18 cellular contexts compared by ENCODE assay signal in genomic region chrX:14073158-14073557, GRCh38. TPM values are rescaled to one million over a fixed set of nuclear protein-coding genes. Genes with fewer than 3 reads are reported as not detected.
DNase-seq lines count a peak whose midpoint lies in the region; ATAC-seq, FAIRE-seq and TF ChIP-seq lines count a peak whose summit lies in the region.
"Had no signal": no experiment of that assay in that cellular context is flagged by ENCODE, and none has a peak within 500 bp of the region (broad histone marks: within the 10 kb centered on the region; RNA-seq: fewer than 3 reads in every experiment).

No MANE protein-coding gene starts in this region.

- intact Hi-C loops in K562 (cut with micrococcal nuclease), result no loop called here

- TF ChIP-seq EP300 in K562 (IDR thresholded peaks at IDR 0.05; ENCODE audit: low read length), result no peak

- H3K4me1 ChIP-seq in K562 (replicated peaks in 1 of 2; ENCODE audit: control insufficient read depth in 2 of 2, insufficient read depth in 2 of 2, low read length in 2 of 2), result no peaks in the 10 kb centered on the region; a peak in 1 of 5 replicates

- WGBS in K562 (ENCODE audit: insufficient coverage, low coverage, missing lambda C conversion rate), result 8% methylated on average over 1 of the region's 1 CpG

- peak; percentile 2 for DNase-seq in OCI-M1 (lab: John Stamatoyannopoulos, UW)
- DNase-seq in K562 (ENCODE audit: extremely low read depth in 1 of 4, low spot score in 3 of 4), result no peak
- peak; percentile 7 for DNase-seq in left kidney (ENCODE audit: low read depth, low spot score)
- no peak for DNase-seq in NCI-H748 (lab: John Stamatoyannopoulos, UW; ENCODE audit: unreplicated experiment)
- no peak for DNase-seq in KBM-7
- DNase-seq in HUDEP-2 (lab: John Stamatoyannopoulos, UW; ENCODE audit: unreplicated experiment in 76 of 76), result no peak
- DNase-seq: NCI-H1105; NCI-H2081; NCI-H748 treated with DMSO at 0.1 percent for 48 hours; NK-92 treated with Interleukin-12 subunit alpha and Interleukin-12 subunit beta, amount 100 ng/mL, for 24 hours; SHP77; SK-N-SH had no signal

- H2AFZ ChIP-seq in K562 (ENCODE audit: low read depth, low read length), result 0 out of 2 replicates have a peak overlapping the region, but pooled peaks have one; percentile 40
- H2AFZ ChIP-seq: GM23248 had no signal

- no peaks in the 10 kb centered on the region for H3K9me1 ChIP-seq in K562 (ENCODE audit: control insufficient read depth, insufficient read depth, low read length)

- FAIRE-seq in K562 (lab: Jason Lieb, UNC), result no peak
- FAIRE-seq: GM12892, GM18507, RCC 7860 had no signal

- H3K9ac ChIP-seq in K562 (ENCODE audit: insufficient read depth in 1 of 2, low read depth in 2 of 2, low read length in 2 of 2), result no peak overlapping the region
- H3K9ac ChIP-seq: GM23248, SK-N-SH had no signal

- H4K20me1 ChIP-seq in K562 (replicated peaks; ENCODE audit: control insufficient read depth, insufficient read depth, low read length), result no peaks in the 10 kb centered on the region

- TF ChIP-seq CTCF in K562 (IDR thresholded peaks at IDR 0.05 in 2 of 3, conservative IDR thresholded peaks at IDR 0.05 in 1 of 3; ENCODE audit: insufficient read depth in 2 of 3, low read depth in 1 of 3, low read length in 3 of 3), result no peak

- no peaks in the 10 kb centered on the region for H3K79me2 ChIP-seq in K562 (ENCODE audit: control insufficient read depth, insufficient read depth, low read length)

- H3K4me2 ChIP-seq in K562 (ENCODE audit: insufficient read depth, low read length), result no peak overlapping the region
- H3K4me2 ChIP-seq: SK-N-SH had no signal

- no peak overlapping the region for H3K27ac ChIP-seq in K562 (ENCODE audit: extremely low read depth, low read depth, low read length)
- H3K27ac ChIP-seq: GM23248 had no signal

- in situ Hi-C loops in K562 (cut with MboI), result no loop called here
- in situ Hi-C loops in KBM-7 (cut with MboI; ENCODE audit: low pct_unique_long_range_greater_than_20kb, low sequenced_read_pairs), result no loop called here

- H3K36me3 ChIP-seq in K562 (ENCODE audit: control insufficient read depth, insufficient read depth, low read length), result no peaks in the 10 kb centered on the region

- CTCF ChIA-PET in K562 (lab: Yijun Ruan, JAX; ENCODE audit: low intra/inter-chr PET ratio), result no interaction called here

- ATAC-seq in K562 (no peak), HG03521 (IDR thresholded peaks at IDR 0.05; ENCODE audit: unreplicated experiment) (no peak)
- ATAC-seq: HCT116 had no signal

- POLR2A ChIA-PET in K562 (lab: Yijun Ruan, JAX), result no interaction called here

- H3K9me3 ChIP-seq in K562 (replicated peaks; ENCODE audit: control insufficient read depth, insufficient read depth, low read depth, low read length), result no peaks in the 10 kb centered on the region
- H3K9me3 ChIP-seq: SK-N-SH had no signal

- H3K27me3 ChIP-seq in K562 (ENCODE audit: control insufficient read depth in 2 of 2, insufficient read depth in 2 of 2, low read length in 2 of 2), result no peaks in the 10 kb centered on the region

- no peak overlapping the region for H3K4me3 ChIP-seq in K562
- H3K4me3 ChIP-seq: GM23248 had no signal

- BruUV-seq in K562 (replicated peaks; lab: Mats Ljungman, UMichigan), result no TSS peak

- TF ChIP-seq POLR2A in K562 (conservative IDR thresholded peaks at IDR 0.05), result no peak

- TF ChIP-seq RAD21 in K562 (CRISPR knock-in tag; conservative IDR thresholded peaks at IDR 0.05 in 1 of 2, IDR thresholded peaks at IDR 0.05 in 1 of 2), result no peak

TF ChIP-seq in K562, 482 proteins besides CTCF, POLR2A, EP300 and RAD21:
- TF ChIP-seq, protein P1, sequence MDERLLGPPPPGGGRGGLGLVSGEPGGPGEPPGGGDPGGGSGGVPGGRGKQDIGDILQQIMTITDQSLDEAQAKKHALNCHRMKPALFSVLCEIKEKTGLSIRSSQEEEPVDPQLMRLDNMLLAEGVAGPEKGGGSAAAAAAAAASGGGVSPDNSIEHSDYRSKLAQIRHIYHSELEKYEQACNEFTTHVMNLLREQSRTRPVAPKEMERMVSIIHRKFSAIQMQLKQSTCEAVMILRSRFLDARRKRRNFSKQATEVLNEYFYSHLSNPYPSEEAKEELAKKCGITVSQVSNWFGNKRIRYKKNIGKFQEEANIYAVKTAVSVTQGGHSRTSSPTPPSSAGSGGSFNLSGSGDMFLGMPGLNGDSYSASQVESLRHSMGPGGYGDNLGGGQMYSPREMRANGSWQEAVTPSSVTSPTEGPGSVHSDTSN (CRISPR knock-in tag; IDR thresholded peaks at IDR 0.05; ENCODE audit: low read depth), result no peak
- TF ChIP-seq, protein P1 (tag; conservative IDR thresholded peaks at IDR 0.05; ENCODE audit: low read depth), result peak; percentile 32; the same call in 1 of the 2 replicates
- TF ChIP-seq, protein P2, sequence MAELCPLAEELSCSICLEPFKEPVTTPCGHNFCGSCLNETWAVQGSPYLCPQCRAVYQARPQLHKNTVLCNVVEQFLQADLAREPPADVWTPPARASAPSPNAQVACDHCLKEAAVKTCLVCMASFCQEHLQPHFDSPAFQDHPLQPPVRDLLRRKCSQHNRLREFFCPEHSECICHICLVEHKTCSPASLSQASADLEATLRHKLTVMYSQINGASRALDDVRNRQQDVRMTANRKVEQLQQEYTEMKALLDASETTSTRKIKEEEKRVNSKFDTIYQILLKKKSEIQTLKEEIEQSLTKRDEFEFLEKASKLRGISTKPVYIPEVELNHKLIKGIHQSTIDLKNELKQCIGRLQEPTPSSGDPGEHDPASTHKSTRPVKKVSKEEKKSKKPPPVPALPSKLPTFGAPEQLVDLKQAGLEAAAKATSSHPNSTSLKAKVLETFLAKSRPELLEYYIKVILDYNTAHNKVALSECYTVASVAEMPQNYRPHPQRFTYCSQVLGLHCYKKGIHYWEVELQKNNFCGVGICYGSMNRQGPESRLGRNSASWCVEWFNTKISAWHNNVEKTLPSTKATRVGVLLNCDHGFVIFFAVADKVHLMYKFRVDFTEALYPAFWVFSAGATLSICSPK (IDR thresholded peaks at IDR 0.05; ENCODE audit: borderline replicate concordance), result no peak
- TF ChIP-seq FOXA1 (IDR thresholded peaks at IDR 0.05; ENCODE audit: borderline replicate concordance), result no peak
- no peak for TF ChIP-seq ZNF785 (CRISPR knock-in tag; IDR thresholded peaks at IDR 0.05)
- TF ChIP-seq NFXL1 (CRISPR knock-in tag; IDR thresholded peaks at IDR 0.05), result no peak
- TF ChIP-seq ATF2 (CRISPR knock-in tag; IDR thresholded peaks at IDR 0.05), result no peak

RNA-seq across cellular contexts. Expression of gene GEMIN8, which starts 43.5 kb away (rescaled TPM):
- 10.6 and 14.7 TPM in 2 replicates for total RNA-seq in K562 (2011; cell fraction: chromatin; rRNA removed; ENCODE audit: low replicate concordance)
- 9.5 and 10.9 TPM in 2 replicates for total RNA-seq in K562 (2011; cell fraction: nucleolus; rRNA removed)
- total RNA-seq in K562 (2011; cell fraction: nucleoplasm; rRNA removed), result 8.4 and 10.3 TPM in 2 replicates
- total RNA-seq in K562 (2014; rRNA removed), result 10.9 and 12.8 TPM in 2 replicates
- total RNA-seq in K562 (2014; rRNA removed; fragmentation: Illumina TruSeq; extraction: Trizol), result 12.1 and 13.5 TPM in 2 replicates
- 13.0 TPM in 2 replicates for total RNA-seq in K562 (2015; rRNA removed; fragmentation: Illumina TruSeq; extraction: Trizol)
- 13.7 and 15.0 TPM in 2 replicates for total RNA-seq in K562 (2021)
- polyA plus RNA-seq in K562 (2011; rRNA removed), result 29.1 and 35.6 TPM in 2 replicates
- polyA plus RNA-seq in K562 (2011; cell fraction: cytosol; rRNA removed), result 26.4 and 29.0 TPM in 2 replicates
- 42.5 and 45.2 TPM in 2 replicates for polyA plus RNA-seq in K562 (2011; cell fraction: nucleus; rRNA removed)
- 13.6 and 25.7 TPM in 2 replicates for polyA plus RNA-seq in K562 (2012)
- 17.7 and 20.3 TPM in 2 replicates for polyA plus RNA-seq in K562 (2014; fragmentation: Illumina TruSeq; extraction: Trizol)
- 10 to 100 TPM; 16.9 to 23.8 TPM for polyA plus RNA-seq in K562 (2014; fragmentation: Nextera tagmentation; extraction: Ambion mirVana)
- 15.1 and 18.4 TPM in 2 replicates for polyA plus RNA-seq in K562 (2014; rRNA removed)
- polyA minus RNA-seq in K562 (2011; rRNA and poly(A)+ RNA removed), result 26.0 and 26.4 TPM in 2 replicates
- polyA minus RNA-seq in K562 (2011; cell fraction: cytosol; rRNA and poly(A)+ RNA removed), result 8.1 and 13.3 TPM in 2 replicates
- 11.2 and 13.4 TPM in 2 replicates for polyA minus RNA-seq in K562 (2011; cell fraction: nucleus; rRNA and poly(A)+ RNA removed)

Comparison
In these comparisons a context has a peak if more than half of its experiments do, and no peak if none do; other contexts are left out.
1. DNase-seq: peak in OCI-M1 (single experiment) and left kidney (single experiment); none in K562 (0 of 4), NCI-H748 (single experiment), KBM-7 (single experiment) and HUDEP-2 (0 of 76).